28 cellular contexts compared by ENCODE assay signal in the genomic region with DNA sequence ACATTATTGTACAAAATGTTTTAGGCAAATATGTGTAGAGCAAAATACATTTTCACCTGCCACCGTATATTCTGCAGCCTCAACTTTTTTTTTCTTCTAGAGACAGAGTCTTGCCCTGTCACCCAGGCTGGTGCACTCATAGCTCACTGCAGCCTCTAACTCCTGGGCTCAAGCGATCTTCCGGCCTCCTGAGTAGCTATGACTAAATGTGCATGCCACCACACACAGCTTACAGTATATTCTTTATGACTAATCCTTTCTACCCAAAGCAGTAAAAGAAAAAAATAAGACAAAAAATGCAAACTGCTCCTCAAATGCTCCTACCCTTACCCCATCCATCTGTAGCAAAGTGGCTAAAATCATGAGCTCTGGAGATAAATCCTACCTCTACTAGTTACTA.
"Had no signal": no experiment of that assay in that cellular context is flagged by ENCODE, and none has a peak within 500 bp of the region (broad histone marks: within the 10 kb centered on the region; RNA-seq: fewer than 3 reads in every experiment).

No MANE protein-coding gene starts in this region.

- H3K27me3 Mint-ChIP-seq: activated CD4-positive, alpha-beta T cell treated with anti-CD3 and anti-CD28 coated beads for 36 hours; activated CD4-positive, alpha-beta T cell treated with anti-CD3 and anti-CD28 coated beads, Interleukin-2, amount 10 ng/mL, durations not matched to agents 7 days and 5 days; activated T-cell treated with anti-CD3 and anti-CD28 coated beads, Interleukin-2, amount 50 U/mL, for 24 hours; central memory CD8-positive, alpha-beta T cell had no signal

- H3K27me3 ChIP-seq: adrenal gland, body of pancreas, cardiac muscle cell, MG63, SJSA1 had no signal

- DNase-seq: activated CD4-positive, alpha-beta T cell treated with anti-CD3 and anti-CD28 coated beads for 36 hours; activated CD4-positive, alpha-beta T cell treated with anti-CD3 and anti-CD28 coated beads, Interleukin-2, amount 10 ng/mL, durations not matched to agents 7 days and 5 days; activated CD4-positive, alpha-beta T cell treated with anti-CD3 and anti-CD28 coated beads, Interleukin-2, amount 50 U/mL, for 48 hours; activated CD8-positive, alpha-beta T cell treated with anti-CD3 and anti-CD28 coated beads, Interleukin-2, amount 10 ng/mL, durations not matched to agents 7 days and 5 days; activated gamma-delta T cell treated with Interleukin-2 at 50 U/mL for 16 hours; activated naive CD4-positive, alpha-beta T cell treated with anti-CD3 and anti-CD28 coated beads for 36 hours; activated T-cell treated with anti-CD3 and anti-CD28 coated beads, Interleukin-2, amount 50 U/mL, for 24 hours; adrenal gland; body of pancreas; MG63; NCI-H1092; NCI-H1436 treated with DMSO at 0.1 percent for 48 hours; NCI-H1694 treated with DMSO at 0.1 percent for 48 hours; NCI-H2029; NCI-H345; NCI-H524 treated with DMSO at 0.1 percent for 48 hours; RPMI8226; SHP77 treated with DMSO at 0.1 percent for 48 hours; SK-N-SH had no signal

- H3K9me3 ChIP-seq: adrenal gland, body of pancreas, MG63, SJSA1, SK-N-SH had no signal

- H3K27ac ChIP-seq: adrenal gland, body of pancreas, cardiac muscle cell, SJSA1 had no signal

- H3K27ac Mint-ChIP-seq: activated CD4-positive, alpha-beta T cell treated with anti-CD3 and anti-CD28 coated beads for 36 hours; activated CD4-positive, alpha-beta T cell treated with anti-CD3 and anti-CD28 coated beads, Interleukin-2, amount 10 ng/mL, durations not matched to agents 7 days and 5 days; activated CD8-positive, alpha-beta T cell treated with anti-CD3 and anti-CD28 coated beads, Interleukin-2, amount 10 ng/mL, durations not matched to agents 7 days and 5 days; activated naive CD4-positive, alpha-beta T cell treated with anti-CD3 and anti-CD28 coated beads for 36 hours; activated naive CD4-positive, alpha-beta T cell treated with anti-CD3 and anti-CD28 coated beads, Interleukin-2, amount 50 U/mL, for 72 hours; activated T-cell treated with anti-CD3 and anti-CD28 coated beads, Interleukin-2, amount 50 U/mL, for 24 hours; activated T-helper 1 cell treated with anti-CD3 and anti-CD28 coated beads, Interleukin-12 subunit alpha, Interleukin-12 subunit beta, Interleukin-2, Interleukin-4 antibody, amounts not matched to agents 30 ng/mL and 10 ng/mL and 1 ng/mL, durations not matched to agents 14 hours and 24 hours and 36 hours; T-helper 1 cell treated with Interleukin-12 subunit alpha and Interleukin-12 subunit beta and Interleukin-4 antibody, amounts not matched to agents 30 μg/mL and 1 μg/mL, for 36 hours; T-helper 2 cell treated with Interferon-gamma antibody and Interleukin-4, amounts not matched to agents 5 μg/mL and 100 μg/mL, for 36 hours; WTC11 had no signal

- H3K9me3 Mint-ChIP-seq: activated CD4-positive, alpha-beta T cell treated with anti-CD3 and anti-CD28 coated beads, Interleukin-2, amount 10 ng/mL, durations not matched to agents 7 days and 5 days; activated T-helper 1 cell treated with anti-CD3 and anti-CD28 coated beads, Interleukin-12 subunit alpha, Interleukin-12 subunit beta, Interleukin-2, Interleukin-4 antibody, amounts not matched to agents 30 ng/mL and 10 ng/mL and 1 ng/mL, durations not matched to agents 14 hours and 24 hours and 36 hours; T-helper 1 cell treated with Interleukin-12 subunit alpha and Interleukin-12 subunit beta and Interleukin-4 antibody, amounts not matched to agents 30 μg/mL and 1 μg/mL, for 36 hours had no signal

- H3K36me3 ChIP-seq: adrenal gland, cardiac muscle cell, MG63, SJSA1 had no signal

- H3K4me3 Mint-ChIP-seq: activated CD4-positive, alpha-beta T cell treated with anti-CD3 and anti-CD28 coated beads for 36 hours; activated CD4-positive, alpha-beta T cell treated with anti-CD3 and anti-CD28 coated beads, Interleukin-2, amount 10 ng/mL, durations not matched to agents 7 days and 5 days; activated CD8-positive, alpha-beta T cell treated with anti-CD3 and anti-CD28 coated beads, Interleukin-2, amount 10 ng/mL, durations not matched to agents 7 days and 5 days; activated naive CD4-positive, alpha-beta T cell treated with anti-CD3 and anti-CD28 coated beads for 36 hours; activated T-cell treated with anti-CD3 and anti-CD28 coated beads, Interleukin-2, amount 50 U/mL, for 24 hours; activated T-helper 1 cell treated with anti-CD3 and anti-CD28 coated beads, Interleukin-12 subunit alpha, Interleukin-12 subunit beta, Interleukin-2, Interleukin-4 antibody, amounts not matched to agents 30 ng/mL and 10 ng/mL and 1 ng/mL, durations not matched to agents 14 hours and 24 hours and 36 hours; central memory CD8-positive, alpha-beta T cell; T-helper 1 cell treated with Interleukin-12 subunit alpha and Interleukin-12 subunit beta and Interleukin-4 antibody, amounts not matched to agents 30 μg/mL and 1 μg/mL, for 36 hours; T-helper 2 cell treated with Interferon-gamma antibody and Interleukin-4, amounts not matched to agents 5 μg/mL and 100 μg/mL, for 36 hours; WTC11 had no signal

- H3K36me3 Mint-ChIP-seq: activated naive CD4-positive, alpha-beta T cell treated with anti-CD3 and anti-CD28 coated beads, Interleukin-2, amount 50 U/mL, for 72 hours; WTC11 had no signal

- H3K4me1 Mint-ChIP-seq: activated CD4-positive, alpha-beta T cell treated with anti-CD3 and anti-CD28 coated beads for 36 hours; activated CD4-positive, alpha-beta T cell treated with anti-CD3 and anti-CD28 coated beads, Interleukin-2, amount 10 ng/mL, durations not matched to agents 7 days and 5 days; central memory CD8-positive, alpha-beta T cell had no signal

- H3K4me1 ChIP-seq: adrenal gland, body of pancreas, SJSA1 had no signal

- H3K4me3 ChIP-seq: adrenal gland, body of pancreas, cardiac muscle cell, K562, MG63, SJSA1 had no signal
